Comparison of ENCODE assay signal across 32 cellular contexts in genomic region chr14:84804498-84805294, GRCh38.
"Had no signal": no experiment of that assay in that cellular context is flagged by ENCODE, and none has a peak within 500 bp of the region (broad histone marks: within the 10 kb centered on the region; RNA-seq: fewer than 3 reads in every experiment).

No MANE protein-coding gene starts in this region.

- H3K4me1 ChIP-seq: breast epithelium had no signal

- H3K4me1 Mint-ChIP-seq: activated B cell treated with CpG ODN at 0.5 μM for 24 hours; activated CD8-positive, alpha-beta memory T cell treated with anti-CD3 and anti-CD28 coated beads, Interleukin-2, amount 10 ng/mL, durations not matched to agents 7 days and 5 days; activated naive CD4-positive, alpha-beta T cell treated with anti-CD3 and anti-CD28 coated beads, Interleukin-2, amount 10 ng/mL, durations not matched to agents 7 days and 5 days; activated naive CD8-positive, alpha-beta T cell treated with anti-CD3 and anti-CD28 coated beads for 36 hours had no signal

- H3K27ac ChIP-seq: body of pancreas, breast epithelium, PC-9, RWPE1 had no signal

- H3K36me3 ChIP-seq: breast epithelium had no signal

- H3K36me3 Mint-ChIP-seq: activated CD4-positive, alpha-beta memory T cell treated with anti-CD3 and anti-CD28 coated beads for 36 hours; activated CD8-positive, alpha-beta memory T cell treated with anti-CD3 and anti-CD28 coated beads, Interleukin-2, amount 10 ng/mL, durations not matched to agents 7 days and 5 days; activated naive CD4-positive, alpha-beta T cell treated with anti-CD3 and anti-CD28 coated beads, Interleukin-2, amount 10 ng/mL, durations not matched to agents 7 days and 5 days; activated naive CD8-positive, alpha-beta T cell treated with anti-CD3 and anti-CD28 coated beads for 36 hours had no signal

- H3K27ac Mint-ChIP-seq: activated B cell treated with CpG ODN at 0.5 μM for 24 hours; activated CD4-positive, alpha-beta memory T cell treated with anti-CD3 and anti-CD28 coated beads for 36 hours; activated CD8-positive, alpha-beta memory T cell treated with anti-CD3 and anti-CD28 coated beads, Interleukin-2, amount 10 ng/mL, durations not matched to agents 7 days and 5 days; activated naive CD4-positive, alpha-beta T cell treated with anti-CD3 and anti-CD28 coated beads, Interleukin-2, amount 10 ng/mL, durations not matched to agents 7 days and 5 days; activated naive CD8-positive, alpha-beta T cell treated with anti-CD3 and anti-CD28 coated beads for 36 hours; T-helper 1 cell treated with Interleukin-12 subunit alpha and Interleukin-12 subunit beta and Interleukin-4 antibody, amounts not matched to agents 30 μg/mL and 1 μg/mL, for 36 hours; T-helper 2 cell treated with Interferon-gamma antibody and Interleukin-4, amounts not matched to agents 5 μg/mL and 100 μg/mL, for 36 hours had no signal

- H2AFZ ChIP-seq: PC-9 had no signal

- DNase-seq: activated B cell treated with CpG ODN at 0.5 μM for 24 hours; activated CD4-positive, alpha-beta memory T cell treated with anti-CD3 and anti-CD28 coated beads for 36 hours; activated CD4-positive, alpha-beta T cell treated with anti-CD3 and anti-CD28 coated beads for 4 hours; activated CD4-positive, alpha-beta T cell treated with anti-CD3 and anti-CD28 coated beads, Interleukin-2, amount 50 U/mL, for 1 hour; activated CD4-positive, CD25-positive, alpha-beta regulatory T cell treated with anti-CD3 and anti-CD28 coated beads, Interleukin-2, amount 50 U/mL, for 72 hours; activated CD8-positive, alpha-beta memory T cell treated with anti-CD3 and anti-CD28 coated beads, Interleukin-2, amount 10 ng/mL, durations not matched to agents 7 days and 5 days; activated CD8-positive, alpha-beta memory T cell treated with anti-CD3 and anti-CD28 coated beads, Interleukin-2, amount 50 U/mL, for 48 hours; activated effector memory CD4-positive, alpha-beta T cell treated with Interleukin-2 at 50 U/mL for 16 hours; activated naive CD4-positive, alpha-beta T cell treated with anti-CD3 and anti-CD28 coated beads, Interleukin-2, amount 10 ng/mL, durations not matched to agents 7 days and 5 days; activated naive CD8-positive, alpha-beta T cell treated with anti-CD3 and anti-CD28 coated beads for 36 hours; activated T-cell treated with anti-CD3 and anti-CD28 coated beads, Interleukin-2, amount 50 U/mL, for 48 hours; amygdala; body of pancreas; NCI-H1105; NCI-H1417 treated with DMSO at 0.1 percent for 48 hours; NCI-H187 treated with DMSO at 0.1 percent for 48 hours; NCI-H2081; NCI-H345; NCI-H510A; NCI-H526; NCI-H748 treated with DMSO at 0.1 percent for 48 hours; NK-92 treated with Interleukin-12 subunit alpha and Interleukin-12 subunit beta, amount 100 ng/mL, for 24 hours; PC-9; SIG-M5 had no signal

- H3K9me3 ChIP-seq: body of pancreas, breast epithelium had no signal

- H3K4me3 ChIP-seq: body of pancreas, breast epithelium, PC-9 had no signal

- FAIRE-seq: astrocyte, RCC 7860, TTC549 had no signal

- H3K27me3 ChIP-seq: body of pancreas, breast epithelium had no signal

- H3K27me3 Mint-ChIP-seq: activated B cell treated with CpG ODN at 0.5 μM for 24 hours; activated CD4-positive, alpha-beta memory T cell treated with anti-CD3 and anti-CD28 coated beads for 36 hours; activated CD8-positive, alpha-beta memory T cell treated with anti-CD3 and anti-CD28 coated beads, Interleukin-2, amount 10 ng/mL, durations not matched to agents 7 days and 5 days; activated naive CD4-positive, alpha-beta T cell treated with anti-CD3 and anti-CD28 coated beads, Interleukin-2, amount 10 ng/mL, durations not matched to agents 7 days and 5 days; activated naive CD8-positive, alpha-beta T cell treated with anti-CD3 and anti-CD28 coated beads for 36 hours had no signal

- H3K4me2 ChIP-seq: PC-9 had no signal

- H3K4me3 Mint-ChIP-seq: activated B cell treated with CpG ODN at 0.5 μM for 24 hours; activated CD4-positive, alpha-beta memory T cell treated with anti-CD3 and anti-CD28 coated beads for 36 hours; activated CD8-positive, alpha-beta memory T cell treated with anti-CD3 and anti-CD28 coated beads, Interleukin-2, amount 10 ng/mL, durations not matched to agents 7 days and 5 days; activated naive CD4-positive, alpha-beta T cell treated with anti-CD3 and anti-CD28 coated beads, Interleukin-2, amount 10 ng/mL, durations not matched to agents 7 days and 5 days; activated naive CD8-positive, alpha-beta T cell treated with anti-CD3 and anti-CD28 coated beads for 36 hours; T-helper 1 cell treated with Interleukin-12 subunit alpha and Interleukin-12 subunit beta and Interleukin-4 antibody, amounts not matched to agents 30 μg/mL and 1 μg/mL, for 36 hours; T-helper 2 cell treated with Interferon-gamma antibody and Interleukin-4, amounts not matched to agents 5 μg/mL and 100 μg/mL, for 36 hours had no signal

- ATAC-seq: activated CD8-positive, alpha-beta memory T cell treated with anti-CD3 and anti-CD28 coated beads, Interleukin-2, amount 10 ng/mL, durations not matched to agents 7 days and 5 days; body of pancreas; Right ventricle myocardium inferior had no signal
